17 cellular contexts compared by ENCODE assay signal in the genomic region with DNA sequence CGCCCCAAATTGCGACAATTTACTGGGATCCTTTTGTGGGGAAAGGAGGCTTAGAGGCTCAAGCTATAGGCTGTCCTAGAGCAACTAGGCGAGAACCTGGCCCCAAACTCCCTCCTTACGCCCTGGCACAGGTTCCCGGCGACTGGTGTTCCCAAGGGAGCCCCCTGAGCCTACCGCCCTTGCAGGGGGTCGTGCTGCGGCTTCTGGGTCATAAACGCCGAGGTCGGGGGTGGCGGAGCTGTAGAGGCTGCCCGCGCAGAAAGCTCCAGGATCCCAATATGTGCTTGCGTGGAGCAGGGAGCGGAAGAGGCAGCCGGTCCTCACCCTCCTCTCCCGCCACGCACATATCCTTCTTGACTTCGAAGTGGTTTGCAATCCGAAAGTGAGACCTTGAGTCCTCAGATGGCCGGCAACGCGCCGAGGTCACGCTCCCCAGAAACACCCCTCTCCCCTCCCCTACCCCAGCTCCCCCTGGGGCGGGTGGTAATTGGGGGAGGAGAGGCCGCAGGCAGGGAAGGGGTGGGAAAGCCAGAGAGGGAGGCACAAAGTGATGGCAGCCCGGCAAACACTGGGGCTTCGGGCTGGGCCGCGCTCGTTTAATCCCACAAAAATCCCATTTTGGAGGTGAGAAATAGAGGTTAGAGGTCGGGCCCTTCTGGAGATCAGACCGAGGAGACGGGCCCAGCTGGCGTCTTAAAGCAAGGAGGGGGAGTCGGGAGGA. TPM values are rescaled to one million over a fixed set of nuclear protein-coding genes. Genes with fewer than 3 reads are reported as not detected.
A peak's percentile ranks its signal among the peaks of the same experiment; 100 is the strongest.
DNase-seq lines count a peak whose midpoint lies in the region; ATAC-seq and TF ChIP-seq lines count a peak whose summit lies in the region.
"Had no signal": no experiment of that assay in that cellular context is flagged by ENCODE, and none has a peak within 500 bp of the region (broad histone marks: within the 10 kb centered on the region; RNA-seq: fewer than 3 reads in every experiment).

No MANE protein-coding gene starts in this region.

- no peak for TF ChIP-seq EP300 in SK-N-SH (IDR thresholded peaks at IDR 0.05; ENCODE audit: borderline replicate concordance in 1 of 2, low read depth in 1 of 2, low read length in 1 of 2)

- peaks cover 30% of the 10 kb centered on the region for H3K4me1 Mint-ChIP-seq in glutamatergic neuron (ENCODE audit: low read depth, unreplicated experiment)

- no peak overlapping the region for H3K9ac ChIP-seq in SK-N-SH
- no peak overlapping the region for H3K9ac ChIP-seq in MM.1S (ENCODE audit: low read length)

- no peak for TF ChIP-seq CTCF in SK-N-SH (IDR thresholded peaks at IDR 0.05)
- no peak for TF ChIP-seq CTCF in MM.1S (IDR thresholded peaks at IDR 0.05; ENCODE audit: low read length)
- no peak for TF ChIP-seq CTCF in glutamatergic neuron (IDR thresholded peaks at IDR 0.05; ENCODE audit: partially characterized antibody, unreplicated experiment)

- TF ChIP-seq RAD21 in SK-N-SH (IDR thresholded peaks at IDR 0.05; ENCODE audit: low read length) = no peak

- H3K79me2 ChIP-seq in SK-N-SH (ENCODE audit: insufficient read depth) (no peaks in the 10 kb centered on the region), MM.1S (ENCODE audit: low read length) (no peaks in the 10 kb centered on the region)

- DNase-seq in SK-N-SH (no peak), MM.1S (no peak), glutamatergic neuron (peak; percentile 30), retina (peak; percentile 58), GM03348 (ENCODE audit: low spot score) (no peak), left colon (no peak), NCI-H82 (lab: John Stamatoyannopoulos, UW) (no peak)
- DNase-seq: 8988T, amniotic stem cell, COR-L47, NCI-H1436 treated with DMSO at 0.1 percent for 48 hours, SHP77 treated with DMSO at 0.1 percent for 48 hours, upper lobe of right lung had no signal

- ATAC-seq in SK-N-SH treated with all-trans-retinoic acid at 6 μM for 48 hours (no peak), left colon (no peak)
- ATAC-seq: left lung, upper lobe of right lung had no signal

- CTCF ChIA-PET in SK-N-SH (lab: Yijun Ruan, JAX) = interaction anchor here (1.3 to 2.2 kb wide), 3 partner anchors 13 to 74 kb away, joined by 3 to 7 read pairs (median 6); no protein-coding TSS in a partner anchor

- no peaks in the 10 kb centered on the region for H3K36me3 Mint-ChIP-seq in glutamatergic neuron (ENCODE audit: unreplicated experiment)

- POLR2A ChIA-PET in SK-N-SH (lab: Yijun Ruan, JAX) = no interaction called here

- H3K4me3 ChIP-seq in SK-N-SH (ENCODE audit: low read depth in 2 of 2, low read length in 1 of 2) (no peak overlapping the region), MM.1S (ENCODE audit: low read length) (peak overlapping the region; percentile 34)
- H3K4me3 ChIP-seq: left lung, upper lobe of right lung had no signal

- intact Hi-C loops in left colon (cut with DNase I, micrococcal nuclease) = no loop called here

- H3K4me2 ChIP-seq in SK-N-SH (no peak overlapping the region), MM.1S (ENCODE audit: low read depth, low read length) (peak overlapping the region; percentile 58)

- 20% methylated on average over 24 of the region's 39 CpGs for WGBS in SK-N-SH (ENCODE audit: low lambda C conversion rate)

- H4K20me1 ChIP-seq in SK-N-SH (ENCODE audit: insufficient read depth) = peaks cover 14% of the 10 kb centered on the region; the same call in 1 of the 2 replicates
- H4K20me1 ChIP-seq in MM.1S (ENCODE audit: insufficient read depth, low read length) = no peaks in the 10 kb centered on the region

- no peaks in the 10 kb centered on the region for H3K9me2 ChIP-seq in SK-N-SH
- no peaks in the 10 kb centered on the region for H3K9me2 ChIP-seq in MM.1S (replicated peaks; ENCODE audit: insufficient read depth, low read length)

- H3K27me3 ChIP-seq in SK-N-SH (ENCODE audit: insufficient read depth) (peaks cover 100% of the 10 kb centered on the region), MM.1S (replicated peaks; ENCODE audit: insufficient read depth, low read length) (peaks cover 96% of the 10 kb centered on the region)

- H3K27ac ChIP-seq in SK-N-SH (ENCODE audit: low read depth in 2 of 2, low read length in 1 of 2) (no peak overlapping the region), MM.1S (ENCODE audit: low read length) (no peak overlapping the region)
- H3K27ac ChIP-seq: left lung, upper lobe of right lung had no signal

- H3K27me3 Mint-ChIP-seq in glutamatergic neuron (ENCODE audit: unreplicated experiment) = peaks cover 53% of the 10 kb centered on the region

- H3K36me3 ChIP-seq in SK-N-SH (replicated peaks in 1 of 2; ENCODE audit: control insufficient read depth in 1 of 2, insufficient read depth in 2 of 2, low read length in 1 of 2) = no peaks in the 10 kb centered on the region
- no peaks in the 10 kb centered on the region for H3K36me3 ChIP-seq in MM.1S (replicated peaks; ENCODE audit: insufficient read depth, low read length)
- H3K36me3 ChIP-seq: left lung, upper lobe of right lung had no signal

- peaks cover 12% of the 10 kb centered on the region for H3K9me3 Mint-ChIP-seq in glutamatergic neuron (ENCODE audit: unreplicated experiment)
- H3K9me3 Mint-ChIP-seq: neural crest cell had no signal

- H3F3A ChIP-seq in SK-N-SH (replicated peaks; ENCODE audit: insufficient read depth) (no peaks in the 10 kb centered on the region), MM.1S (ENCODE audit: insufficient read depth, low read length) (no peaks in the 10 kb centered on the region)

- no peaks in the 10 kb centered on the region for H3K9me3 ChIP-seq in SK-N-SH
- H3K9me3 ChIP-seq in MM.1S (replicated peaks; ENCODE audit: insufficient read depth, low read length) = no peaks in the 10 kb centered on the region
- H3K9me3 ChIP-seq: left lung, upper lobe of right lung had no signal

- peak overlapping the region; percentile 69 for H3K4me3 Mint-ChIP-seq in glutamatergic neuron (ENCODE audit: unreplicated experiment)

- H2AFZ ChIP-seq in SK-N-SH (ENCODE audit: low read depth) = no peak overlapping the region
- H2AFZ ChIP-seq in MM.1S (ENCODE audit: low read length) = peak overlapping the region; percentile 14

- H3K4me1 ChIP-seq in SK-N-SH (ENCODE audit: control insufficient read depth in 1 of 2, insufficient read depth in 2 of 2, low read depth in 1 of 2, low read length in 1 of 2) (peaks cover 0 to 6% of the 10 kb centered on the region in 2 experiments; a peak in 2 of 4 replicates), MM.1S (ENCODE audit: low read length) (peaks cover 7% of the 10 kb centered on the region; the same call in 1 of the 2 replicates)

- no peak overlapping the region for H3K27ac Mint-ChIP-seq in glutamatergic neuron (ENCODE audit: unreplicated experiment)

TF ChIP-seq in SK-N-SH, 30 proteins besides CTCF, POLR2A, EP300 and RAD21:
- no peak for TF ChIP-seq RCOR1 (IDR thresholded peaks at IDR 0.05; ENCODE audit: low read length)
- peak; percentile 71 for TF ChIP-seq EZH2phosphoT487 (IDR thresholded peaks at IDR 0.05; ENCODE audit: borderline replicate concordance, low read depth)
- no peak for TF ChIP-seq RFX5 (IDR thresholded peaks at IDR 0.05; ENCODE audit: low read length)

TF ChIP-seq in SK-N-SH treated with all-trans-retinoic acid at 6 μM for 48 hours, 23 proteins besides CTCF, POLR2A, EP300 and RAD21 (continues in another document):
- TF ChIP-seq, protein P1, sequence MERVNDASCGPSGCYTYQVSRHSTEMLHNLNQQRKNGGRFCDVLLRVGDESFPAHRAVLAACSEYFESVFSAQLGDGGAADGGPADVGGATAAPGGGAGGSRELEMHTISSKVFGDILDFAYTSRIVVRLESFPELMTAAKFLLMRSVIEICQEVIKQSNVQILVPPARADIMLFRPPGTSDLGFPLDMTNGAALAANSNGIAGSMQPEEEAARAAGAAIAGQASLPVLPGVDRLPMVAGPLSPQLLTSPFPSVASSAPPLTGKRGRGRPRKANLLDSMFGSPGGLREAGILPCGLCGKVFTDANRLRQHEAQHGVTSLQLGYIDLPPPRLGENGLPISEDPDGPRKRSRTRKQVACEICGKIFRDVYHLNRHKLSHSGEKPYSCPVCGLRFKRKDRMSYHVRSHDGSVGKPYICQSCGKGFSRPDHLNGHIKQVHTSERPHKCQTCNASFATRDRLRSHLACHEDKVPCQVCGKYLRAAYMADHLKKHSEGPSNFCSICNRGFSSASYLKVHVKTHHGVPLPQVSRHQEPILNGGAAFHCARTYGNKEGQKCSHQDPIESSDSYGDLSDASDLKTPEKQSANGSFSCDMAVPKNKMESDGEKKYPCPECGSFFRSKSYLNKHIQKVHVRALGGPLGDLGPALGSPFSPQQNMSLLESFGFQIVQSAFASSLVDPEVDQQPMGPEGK (CRISPR knock-in tag; IDR thresholded peaks at IDR 0.05; ENCODE audit: borderline replicate concordance) = no peak
- TF ChIP-seq OSR1 (CRISPR knock-in tag; IDR thresholded peaks at IDR 0.05) (no peak), ZFP30 (CRISPR knock-in tag; IDR thresholded peaks at IDR 0.05) (no peak), ZNF8 (CRISPR knock-in tag; IDR thresholded peaks at IDR 0.05) (no peak), BACH2 (CRISPR knock-in tag; IDR thresholded peaks at IDR 0.05; ENCODE audit: borderline replicate concordance) (no peak), RARB (CRISPR knock-in tag; IDR thresholded peaks at IDR 0.05) (no peak), ZFP3 (CRISPR knock-in tag; IDR thresholded peaks at IDR 0.05) (no peak)
- TF ChIP-seq, protein P2, sequence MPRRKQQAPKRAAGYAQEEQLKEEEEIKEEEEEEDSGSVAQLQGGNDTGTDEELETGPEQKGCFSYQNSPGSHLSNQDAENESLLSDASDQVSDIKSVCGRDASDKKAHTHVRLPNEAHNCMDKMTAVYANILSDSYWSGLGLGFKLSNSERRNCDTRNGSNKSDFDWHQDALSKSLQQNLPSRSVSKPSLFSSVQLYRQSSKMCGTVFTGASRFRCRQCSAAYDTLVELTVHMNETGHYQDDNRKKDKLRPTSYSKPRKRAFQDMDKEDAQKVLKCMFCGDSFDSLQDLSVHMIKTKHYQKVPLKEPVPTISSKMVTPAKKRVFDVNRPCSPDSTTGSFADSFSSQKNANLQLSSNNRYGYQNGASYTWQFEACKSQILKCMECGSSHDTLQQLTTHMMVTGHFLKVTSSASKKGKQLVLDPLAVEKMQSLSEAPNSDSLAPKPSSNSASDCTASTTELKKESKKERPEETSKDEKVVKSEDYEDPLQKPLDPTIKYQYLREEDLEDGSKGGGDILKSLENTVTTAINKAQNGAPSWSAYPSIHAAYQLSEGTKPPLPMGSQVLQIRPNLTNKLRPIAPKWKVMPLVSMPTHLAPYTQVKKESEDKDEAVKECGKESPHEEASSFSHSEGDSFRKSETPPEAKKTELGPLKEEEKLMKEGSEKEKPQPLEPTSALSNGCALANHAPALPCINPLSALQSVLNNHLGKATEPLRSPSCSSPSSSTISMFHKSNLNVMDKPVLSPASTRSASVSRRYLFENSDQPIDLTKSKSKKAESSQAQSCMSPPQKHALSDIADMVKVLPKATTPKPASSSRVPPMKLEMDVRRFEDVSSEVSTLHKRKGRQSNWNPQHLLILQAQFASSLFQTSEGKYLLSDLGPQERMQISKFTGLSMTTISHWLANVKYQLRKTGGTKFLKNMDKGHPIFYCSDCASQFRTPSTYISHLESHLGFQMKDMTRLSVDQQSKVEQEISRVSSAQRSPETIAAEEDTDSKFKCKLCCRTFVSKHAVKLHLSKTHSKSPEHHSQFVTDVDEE (CRISPR knock-in tag; IDR thresholded peaks at IDR 0.05) = no peak

RNA-seq across cellular contexts. Expression of a gene that starts 6.2 kb away (rescaled TPM):
- polyA plus RNA-seq in SK-N-SH (2012; rRNA removed) = not detected in 2 replicates
- not detected in 2 replicates for polyA plus RNA-seq in SK-N-SH (2012; cell fraction: cytosol; rRNA removed)
- polyA plus RNA-seq in SK-N-SH (2012; cell fraction: nucleus; rRNA removed) = not detected in 2 replicates
- total RNA-seq in glutamatergic neuron (ENCODE audit: unreplicated experiment) (4.8 TPM), left colon (under 1 TPM in 1 of 2 donors, not detected in 1; 0.34 TPM)
- total RNA-seq: frontal cortex, left lung, neural crest cell, upper lobe of right lung had no signal

Comparison
In these comparisons a context has a peak if more than half of its experiments do, and no peak if none do; other contexts are left out.
1. DNase-seq: peak in glutamatergic neuron (single experiment) and retina (single experiment); none in SK-N-SH (single experiment), MM.1S (single experiment), GM03348 (single experiment), left colon (0 of 2) and NCI-H82 (single experiment).